ENCODE assay signal across 8 cellular contexts in the genomic region with DNA sequence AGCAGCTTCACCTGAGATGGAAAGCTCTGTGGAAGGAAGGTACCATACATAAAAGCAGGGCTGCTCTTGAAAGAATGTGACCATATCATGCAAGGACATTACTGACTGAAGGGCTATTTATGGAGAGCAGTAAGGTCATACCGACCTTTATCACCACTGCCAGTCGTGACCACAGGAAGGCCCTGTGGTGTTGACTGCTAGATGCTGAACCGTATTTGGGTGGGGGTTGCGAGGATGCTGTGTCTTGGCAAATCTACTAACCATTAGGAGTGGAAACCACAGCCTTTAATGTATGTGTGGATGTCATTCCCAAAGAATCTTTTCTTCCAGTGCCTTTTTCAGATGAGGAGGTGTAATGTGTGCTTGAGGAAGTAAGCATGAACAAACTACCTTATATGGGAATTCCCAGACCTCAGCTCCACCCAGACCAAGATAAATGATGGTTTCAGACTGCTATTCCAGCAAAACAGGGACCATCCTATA.
DNase-seq lines count a peak whose midpoint lies in the region; ATAC-seq, FAIRE-seq and TF ChIP-seq lines count a peak whose summit lies in the region.

No MANE protein-coding gene starts in this region.

- peak overlapping the region; percentile 57 for H3K4me3 ChIP-seq in OCI-LY3 (ENCODE audit: low read length)

- peak overlapping the region; percentile 82 for H3K4me2 ChIP-seq in OCI-LY3 (ENCODE audit: low read length)

- peaks cover 54% of the 10 kb centered on the region for H3K4me1 ChIP-seq in OCI-LY3 (ENCODE audit: low read length)

- H3K9me3 Mint-ChIP-seq in natural killer cell treated with Interleukin-12 subunit alpha and Interleukin-12 subunit beta and Interleukin-15 and Interleukin-18, amount 100 ng/mL, for 72 hours = no peaks in the 10 kb centered on the region

- H3K27me3 ChIP-seq in OCI-LY3 (ENCODE audit: low read depth, low read length) = peaks cover 8% of the 10 kb centered on the region; the same call in 1 of the 2 replicates

- peaks cover 34 to 54% of the 10 kb centered on the region in 2 donors for H3K4me1 Mint-ChIP-seq in natural killer cell treated with Interleukin-12 subunit alpha and Interleukin-12 subunit beta and Interleukin-15 and Interleukin-18, amount 100 ng/mL, for 72 hours (ENCODE audit: low read depth in 2 of 2)

- no peaks in the 10 kb centered on the region for H3K36me3 Mint-ChIP-seq in natural killer cell treated with Interleukin-12 subunit alpha and Interleukin-12 subunit beta and Interleukin-15 and Interleukin-18, amount 100 ng/mL, for 72 hours

- no peaks in the 10 kb centered on the region for H3K27me3 Mint-ChIP-seq in natural killer cell treated with Interleukin-12 subunit alpha and Interleukin-12 subunit beta and Interleukin-15 and Interleukin-18, amount 100 ng/mL, for 72 hours

- no peak overlapping the region for H2AFZ ChIP-seq in OCI-LY3 (ENCODE audit: low read depth, low read length)

- peak overlapping the region; percentile 83 for H3K4me3 Mint-ChIP-seq in natural killer cell treated with Interleukin-12 subunit alpha and Interleukin-12 subunit beta and Interleukin-15 and Interleukin-18, amount 100 ng/mL, for 72 hours

- H3K79me2 ChIP-seq in OCI-LY3 (ENCODE audit: low read length) = peaks cover 55% of the 10 kb centered on the region

- no peaks in the 10 kb centered on the region for H3K9me3 ChIP-seq in OCI-LY3 (ENCODE audit: insufficient read depth, low read length)

- TF ChIP-seq CTCF in OCI-LY3 (IDR thresholded peaks at IDR 0.05; ENCODE audit: low read depth, low read length) = no peak

- H3K36me3 ChIP-seq in OCI-LY3 (replicated peaks; ENCODE audit: low read depth, low read length) = no peaks in the 10 kb centered on the region

- ATAC-seq in HG02763 (IDR thresholded peaks at IDR 0.05; ENCODE audit: unreplicated experiment) = peak; percentile 49
- ATAC-seq in natural killer cell treated with Interleukin-12 subunit alpha and Interleukin-12 subunit beta and Interleukin-15 and Interleukin-18, amount 100 ng/mL, for 72 hours = peak; percentile 83 to 90

- peak overlapping the region; percentile 83 to 87 for H3K27ac Mint-ChIP-seq in natural killer cell treated with Interleukin-12 subunit alpha and Interleukin-12 subunit beta and Interleukin-15 and Interleukin-18, amount 100 ng/mL, for 72 hours

- FAIRE-seq in GM12891 (lab: Jason Lieb, UNC) = peak; percentile 40

- DNase-seq in GM12891 (ENCODE audit: insufficient read length, low spot score) (no peak), dermis blood vessel endothelial cell (peak; percentile 92), SIG-M5 treated with dmso at 0.1 percent for 504 hours (lab: John Stamatoyannopoulos, UW; ENCODE audit: unreplicated experiment) (no peak), NCI-H526 treated with DMSO at 0.1 percent for 48 hours (lab: John Stamatoyannopoulos, UW) (no peak), NCI-H1048 (lab: John Stamatoyannopoulos, UW) (no peak)
- DNase-seq in natural killer cell treated with Interleukin-12 subunit alpha and Interleukin-12 subunit beta and Interleukin-15 and Interleukin-18, amount 100 ng/mL, for 72 hours (ENCODE audit: low spot score) = no peak

- TF ChIP-seq POLR2A in GM12891 (IDR thresholded peaks at IDR 0.05; ENCODE audit: low read depth, low read length) = no peak

- H4K20me1 ChIP-seq in OCI-LY3 (ENCODE audit: insufficient read depth, low read length) = peaks cover 52% of the 10 kb centered on the region

- 0 out of 2 replicates have a peak overlapping the region, but pooled peaks have one; percentile 19 for H3K9ac ChIP-seq in OCI-LY3 (ENCODE audit: low read length)

- no peak overlapping the region for H3K27ac ChIP-seq in OCI-LY3 (ENCODE audit: low read length)

TF ChIP-seq in GM12891, 5 proteins besides CTCF, POLR2A, EP300 and RAD21:
- no peak for TF ChIP-seq SPI1 (IDR thresholded peaks at IDR 0.05; ENCODE audit: low read depth, low read length)
- TF ChIP-seq TAF1 (IDR thresholded peaks at IDR 0.05; ENCODE audit: low read depth, low read length) = no peak
- no peak for TF ChIP-seq PAX5 (IDR thresholded peaks at IDR 0.05; ENCODE audit: insufficient read depth, low read length, severe bottlenecking)
- no peak for TF ChIP-seq POU2F2 (IDR thresholded peaks at IDR 0.05; ENCODE audit: low read depth, low read length)
- no peak for TF ChIP-seq POLR2AphosphoS5 (IDR thresholded peaks at IDR 0.05; ENCODE audit: low read depth, low read length)
